In genomic region chr6:36566418-36566905, GRCh38 we compare ENCODE assay signal across 1 cellular context.
TF ChIP-seq lines count a peak whose summit lies in the region.

No MANE protein-coding gene starts in this region.

TF ChIP-seq in HepG2, 621 proteins besides CTCF, POLR2A, EP300 and RAD21 (continued from another document and continues in another):
- TF ChIP-seq PRDM4 (CRISPR knock-in tag; IDR thresholded peaks at IDR 0.05; ENCODE audit: borderline replicate concordance) (no peak), THAP11 (CRISPR knock-in tag; IDR thresholded peaks at IDR 0.05) (peak; percentile 63), NR2C2 (CRISPR knock-in tag; IDR thresholded peaks at IDR 0.05; ENCODE audit: borderline replicate concordance) (peak; percentile 55; the same call in 1 of the 2 replicates), ZNF407 (CRISPR knock-in tag; IDR thresholded peaks at IDR 0.05; ENCODE audit: not compliant biosample characterization) (no peak), ZNF746 (CRISPR knock-in tag; IDR thresholded peaks at IDR 0.05) (no peak; the same call in 1 of the 2 replicates), ZKSCAN8 (CRISPR knock-in tag; IDR thresholded peaks at IDR 0.05; ENCODE audit: borderline replicate concordance) (peak; percentile 84; the same call in 1 of the 2 replicates), CBX5 (CRISPR knock-in tag; IDR thresholded peaks at IDR 0.05; ENCODE audit: borderline replicate concordance) (peak; percentile 73; the same call in 1 of the 2 replicates), ZNF34 (CRISPR knock-in tag; IDR thresholded peaks at IDR 0.05; ENCODE audit: borderline replicate concordance) (no peak), HOXA9 (CRISPR knock-in tag; IDR thresholded peaks at IDR 0.05; ENCODE audit: borderline replicate concordance) (no peak), ZNF598 (CRISPR knock-in tag; IDR thresholded peaks at IDR 0.05; ENCODE audit: borderline replicate concordance) (no peak), DR1 (CRISPR knock-in tag; IDR thresholded peaks at IDR 0.05) (no peak), UBTF (CRISPR knock-in tag; IDR thresholded peaks at IDR 0.05) (peak; percentile 38; the same call in 1 of the 2 replicates), TFAP4 (IDR thresholded peaks at IDR 0.05; ENCODE audit: borderline replicate concordance, low read depth) (peak; percentile 76; the same call in 1 of the 2 replicates), ZNF577 (CRISPR knock-in tag; IDR thresholded peaks at IDR 0.05; ENCODE audit: borderline replicate concordance, low read depth) (no peak), ZNF30 (CRISPR knock-in tag; IDR thresholded peaks at IDR 0.05) (no peak), HMG20A (CRISPR knock-in tag; IDR thresholded peaks at IDR 0.05; ENCODE audit: borderline replicate concordance) (peak; percentile 87), ZFYVE20 (CRISPR knock-in tag; IDR thresholded peaks at IDR 0.05; ENCODE audit: borderline replicate concordance, low read depth) (no peak), NFATC3 (CRISPR knock-in tag; IDR thresholded peaks at IDR 0.05) (no peak), ASH2L (IDR thresholded peaks at IDR 0.05; ENCODE audit: insufficient read length, low read depth, low read length) (peak; percentile 88), ZBTB26 (CRISPR knock-in tag; IDR thresholded peaks at IDR 0.05; ENCODE audit: borderline replicate concordance) (peak; percentile 20; the same call in 1 of the 2 replicates), BCL3 (CRISPR knock-in tag; IDR thresholded peaks at IDR 0.05) (no peak), FOXM1 (CRISPR knock-in tag; IDR thresholded peaks at IDR 0.05) (no peak), ZNF703 (CRISPR knock-in tag; IDR thresholded peaks at IDR 0.05; ENCODE audit: borderline replicate concordance) (no peak), TRAFD1 (CRISPR knock-in tag; IDR thresholded peaks at IDR 0.05; ENCODE audit: borderline replicate concordance) (no peak), KDM2A (CRISPR knock-in tag; IDR thresholded peaks at IDR 0.05; ENCODE audit: borderline replicate concordance, low read depth) (0 out of 2 replicates have a peak, but pooled peaks have one; percentile 21), ZNF678 (CRISPR knock-in tag; IDR thresholded peaks at IDR 0.05) (0 out of 2 replicates have a peak, but pooled peaks have one; percentile 25), ZBED4 (CRISPR knock-in tag; IDR thresholded peaks at IDR 0.05; ENCODE audit: borderline replicate concordance) (peak; percentile 89), SNAPC5 (CRISPR knock-in tag; IDR thresholded peaks at IDR 0.05; ENCODE audit: borderline replicate concordance) (no peak), ZNF607 (CRISPR knock-in tag; IDR thresholded peaks at IDR 0.05; ENCODE audit: borderline replicate concordance) (0 out of 2 replicates have a peak, but pooled peaks have one; percentile 16), THAP8 (CRISPR knock-in tag; IDR thresholded peaks at IDR 0.05; ENCODE audit: borderline replicate concordance) (no peak)
